In genomic region chr10:70321233-70321632, GRCh38 we compare ENCODE assay signal across 19 cellular contexts. TPM values are rescaled to one million over a fixed set of nuclear protein-coding genes. Genes with fewer than 3 reads are reported as not detected.
A peak's percentile ranks its signal among the peaks of the same experiment; 100 is the strongest.
DNase-seq lines count a peak whose midpoint lies in the region; ATAC-seq and TF ChIP-seq lines count a peak whose summit lies in the region.
"Had no signal": no experiment of that assay in that cellular context is flagged by ENCODE, and none has a peak within 500 bp of the region (broad histone marks: within the 10 kb centered on the region; RNA-seq: fewer than 3 reads in every experiment).

No MANE protein-coding gene starts in this region.

- peak overlapping the region; percentile 28; the same call in 1 of the 2 replicates for H3K9ac ChIP-seq in Karpas-422 (ENCODE audit: low read length)

- peaks cover 2% of the 10 kb centered on the region for H3K9me3 Mint-ChIP-seq in glutamatergic neuron (ENCODE audit: unreplicated experiment)

- no peak overlapping the region for H3K4me2 ChIP-seq in Karpas-422 (ENCODE audit: low read depth, low read length, poor library complexity, severe bottlenecking)

- DNase-seq in cardiac septum (ENCODE audit: low spot score) = peak; percentile 65
- no peak for DNase-seq in left ventricle myocardium superior
- no peak for DNase-seq in Karpas-422
- peak; percentile 15 for DNase-seq in left kidney (ENCODE audit: low read depth, low spot score)
- no peak for DNase-seq in vagina (ENCODE audit: extremely low spot score in 2 of 2)
- no peak for DNase-seq in activated CD8-positive, alpha-beta memory T cell treated with anti-CD3 and anti-CD28 coated beads, Interleukin-2, amount 50 U/mL, for 48 hours
- no peak for DNase-seq in glutamatergic neuron
- DNase-seq: DMS153, DND-41, Kasumi-1, NCI-H1105, NCI-H1436 treated with DMSO at 0.1 percent for 48 hours, NCI-H187 treated with DMSO at 0.1 percent for 48 hours, NCI-H524, NCI-H748 treated with DMSO at 0.1 percent for 48 hours had no signal

- H3K27me3 ChIP-seq in Karpas-422 (ENCODE audit: low read length) (no peaks in the 10 kb centered on the region), vagina (no peaks in the 10 kb centered on the region)
- H3K27me3 ChIP-seq: SJSA1 had no signal

- no peaks in the 10 kb centered on the region for H3K79me2 ChIP-seq in Karpas-422 (ENCODE audit: low read length)

- no peaks in the 10 kb centered on the region for H3K36me3 Mint-ChIP-seq in glutamatergic neuron (ENCODE audit: unreplicated experiment)

- no peak overlapping the region for H3K4me3 ChIP-seq in Karpas-422 (ENCODE audit: low read length)
- no peak overlapping the region for H3K4me3 ChIP-seq in vagina
- H3K4me3 ChIP-seq: SJSA1 had no signal

- H3K27ac ChIP-seq in Karpas-422 (ENCODE audit: low read length) (peak overlapping the region; percentile 96), vagina (peak overlapping the region; percentile 83)
- H3K27ac ChIP-seq: HL-60, SJSA1 had no signal

- no peak overlapping the region for H2AFZ ChIP-seq in Karpas-422 (ENCODE audit: low read length)

- peaks cover 3% of the 10 kb centered on the region for H3K27me3 Mint-ChIP-seq in glutamatergic neuron (ENCODE audit: unreplicated experiment)

- no peaks in the 10 kb centered on the region for H3K36me3 ChIP-seq in Karpas-422 (ENCODE audit: insufficient read depth, low read length)
- no peaks in the 10 kb centered on the region for H3K36me3 ChIP-seq in vagina

- H3K4me1 Mint-ChIP-seq in glutamatergic neuron (ENCODE audit: low read depth, unreplicated experiment) = peaks cover 26% of the 10 kb centered on the region

- H3K4me1 ChIP-seq in Karpas-422 (ENCODE audit: low read length) (peaks cover 100% of the 10 kb centered on the region), vagina (peaks cover 49% of the 10 kb centered on the region)

- intact Hi-C loops in cardiac septum (cut with DNase I) (no loop called here), left ventricle myocardium superior (cut with micrococcal nuclease) (no loop called here), vagina (cut with DNase I) (no loop called here)

- ATAC-seq in left ventricle myocardium superior = no peak
- ATAC-seq: HCT116 had no signal

- no peak overlapping the region for H3K4me3 Mint-ChIP-seq in glutamatergic neuron (ENCODE audit: unreplicated experiment)

- no peaks in the 10 kb centered on the region for H4K20me1 ChIP-seq in Karpas-422 (ENCODE audit: insufficient read depth, low read depth, low read length)

- no peak for TF ChIP-seq POLR2A in vagina (IDR thresholded peaks at IDR 0.05)

- TF ChIP-seq CTCF in vagina (IDR thresholded peaks at IDR 0.05) (no peak), glutamatergic neuron (IDR thresholded peaks at IDR 0.05; ENCODE audit: partially characterized antibody, unreplicated experiment) (no peak)

- no peak overlapping the region for H3K27ac Mint-ChIP-seq in glutamatergic neuron (ENCODE audit: unreplicated experiment)

- no peaks in the 10 kb centered on the region for H3K9me2 ChIP-seq in Karpas-422 (replicated peaks; ENCODE audit: insufficient read depth, low read length)

- H3K9me3 ChIP-seq in Karpas-422 (ENCODE audit: low read length) (no peaks in the 10 kb centered on the region), vagina (no peaks in the 10 kb centered on the region)
- H3K9me3 ChIP-seq: SJSA1 had no signal

RNA-seq across cellular contexts. Expression of gene NPFFR1, which starts 37.4 kb away (rescaled TPM):
- total RNA-seq in cardiac septum (not detected), left ventricle myocardium superior (0.02 TPM), vagina (not detected), glutamatergic neuron (ENCODE audit: unreplicated experiment) (not detected)
- not detected in 2 replicates for total RNA-seq in Karpas-422 (2014; rRNA removed; shearing (Covaris generic); ENCODE audit: low replicate concordance)
- total RNA-seq: M059J, SJSA1 had no signal

Comparison
In these comparisons a context has a peak if more than half of its experiments do, and no peak if none do; other contexts are left out.
1. DNase-seq: peak in cardiac septum (single experiment) and left kidney (single experiment); none in left ventricle myocardium superior (single experiment), Karpas-422 (single experiment), vagina (0 of 2), activated CD8-positive, alpha-beta memory T cell treated with anti-CD3 and anti-CD28 coated beads, Interleukin-2, amount 50 U/mL, for 48 hours (single experiment) and glutamatergic neuron (single experiment).